In genomic region chr18:9913151-9913525, GRCh38 we compare ENCODE assay signal across 8 cellular contexts. TPM values are rescaled to one million over a fixed set of nuclear protein-coding genes. Genes with fewer than 3 reads are reported as not detected.
DNase-seq lines count a peak whose midpoint lies in the region; ATAC-seq and TF ChIP-seq lines count a peak whose summit lies in the region.

No MANE protein-coding gene starts in this region.

- H3K4me3 ChIP-seq in HCT116 (replicated peaks in 1 of 2; ENCODE audit: low read depth in 1 of 2, low read length in 2 of 2) (peak overlapping the region; percentile 64 to 78), WI38 (ENCODE audit: low read depth, low read length) (peak overlapping the region; percentile 85), heart left ventricle (peak overlapping the region; percentile 71 to 98 (median 94)), skeletal muscle satellite cell (ENCODE audit: low read length) (peak overlapping the region; percentile 92)

- CTCF ChIA-PET in HCT116 (lab: Charles Lee), result no interaction called here

- H3K4me2 ChIP-seq in HCT116 (ENCODE audit: low read length) (peak overlapping the region; percentile 89), skeletal muscle satellite cell (ENCODE audit: low read length) (peak overlapping the region; percentile 84)

- POLR2A ChIA-PET in HCT116 (lab: Charles Lee), result interaction anchor here (1.0 to 1.4 kb wide), 7 partner anchors 9 to 43 kb away, joined by 3 to 12 read pairs (median 5); no protein-coding TSS in a partner anchor

- peak overlapping the region; percentile 77 for H2AFZ ChIP-seq in HCT116 (ENCODE audit: low read depth, low read length, poor library complexity, severe bottlenecking)

- peaks cover 36% of the 10 kb centered on the region for H3K79me2 ChIP-seq in HCT116 (ENCODE audit: insufficient read depth, low read length)

- BruUV-seq in HCT116 (replicated peaks; lab: Mats Ljungman, UMichigan), result TSS peak; percentile 45

- no peaks in the 10 kb centered on the region for H3K9me2 ChIP-seq in HCT116 (ENCODE audit: insufficient read depth)

- RAD21 ChIA-PET in HCT116 (lab: Charles Lee; ENCODE audit: low non-redundant PET in 1 of 2, low total read pairs in 2 of 2, uncharacterized antibody in 2 of 2, unreplicated experiment in 2 of 2), result no interaction called here

- H3K4me1 ChIP-seq in HCT116 (ENCODE audit: control insufficient read depth in 1 of 2, insufficient read depth in 2 of 2, low read length in 2 of 2), result peaks cover 25 to 37% of the 10 kb centered on the region in 2 experiments
- H3K4me1 ChIP-seq in heart left ventricle, result peaks cover 0 to 35% (median 30%) of the 10 kb centered on the region in 12 donors
- H3K4me1 ChIP-seq in skeletal muscle satellite cell (ENCODE audit: control insufficient read depth, insufficient read depth, low read length), result peaks cover 29% of the 10 kb centered on the region

- no peaks in the 10 kb centered on the region for H3K9me3 ChIP-seq in HCT116 (ENCODE audit: control insufficient read depth in 1 of 2, insufficient read depth in 1 of 2, low read depth in 1 of 2, low read length in 2 of 2)
- no peaks in the 10 kb centered on the region for H3K9me3 ChIP-seq in heart left ventricle
- H3K9me3 ChIP-seq in skeletal muscle satellite cell (replicated peaks; ENCODE audit: low read length), result no peaks in the 10 kb centered on the region

- H3K27me3 ChIP-seq in HCT116 (ENCODE audit: insufficient read depth, low read length) (no peaks in the 10 kb centered on the region), heart left ventricle (no peaks in the 10 kb centered on the region), skeletal muscle satellite cell (ENCODE audit: control insufficient read depth, insufficient read depth, low read length) (peaks cover 5% of the 10 kb centered on the region)

- H3K27ac ChIP-seq in HCT116 (ENCODE audit: low read depth, low read length), result peak overlapping the region; percentile 98
- H3K27ac ChIP-seq in heart left ventricle, result peak overlapping the region; percentile 99 to 100 (median 99)

- H3K36me3 ChIP-seq in HCT116 (ENCODE audit: control insufficient read depth in 1 of 2, insufficient read depth in 2 of 2, low read length in 2 of 2), result no peaks in the 10 kb centered on the region
- H3K36me3 ChIP-seq in heart left ventricle, result no peaks in the 10 kb centered on the region
- no peaks in the 10 kb centered on the region for H3K36me3 ChIP-seq in skeletal muscle satellite cell (ENCODE audit: insufficient read depth, low read length)

- TF ChIP-seq POLR2A in HCT116 (IDR thresholded peaks at IDR 0.05; ENCODE audit: borderline replicate concordance, extremely low read depth, insufficient read depth, insufficient read length), result no peak
- no peak for TF ChIP-seq POLR2A in heart left ventricle (IDR thresholded peaks at IDR 0.05)

- intact Hi-C loops in HCT116 (cut with micrococcal nuclease) (loop anchor here (1.0 to 10.0 kb wide), 2 partner anchors 44 to 298 kb away; partner anchors contain the start of gene PPP4R1), heart left ventricle (cut with DNase I) (loop anchor here in 6 of 10 donors (5.0 to 10.0 kb wide), 11 partner anchors 36 to 614 kb away; partner anchors contain the start of genes RAB31 (in 2 of the 6), NAPG (in 1 of the 6) and PPP4R1 (in 1 of the 6)), posterior cingulate gyrus (cut with DNase I) (loop anchor here (10.0 kb wide), 2 partner anchors 108 to 228 kb away; no protein-coding TSS in a partner anchor)

- peak overlapping the region; percentile 85; the same call in 1 of the 2 replicates for H3K9ac ChIP-seq in HCT116 (ENCODE audit: low read length)
- H3K9ac ChIP-seq in skeletal muscle satellite cell (ENCODE audit: low read depth, low read length), result peak overlapping the region; percentile 97

- no peak for TF ChIP-seq RAD21 in HCT116 (IDR thresholded peaks at IDR 0.05; ENCODE audit: low read depth)

- DNase-seq in HCT116 (ENCODE audit: low read depth, low spot score), result no peak
- no peak for DNase-seq in heart left ventricle
- no peak for DNase-seq in posterior cingulate gyrus

- H4K20me1 ChIP-seq in HCT116 (ENCODE audit: insufficient read depth), result peaks cover 27% of the 10 kb centered on the region; the same call in 1 of the 2 replicates

- TF ChIP-seq CTCF in HCT116 (IDR thresholded peaks at IDR 0.05 in 2 of 3, conservative IDR thresholded peaks at IDR 0.05 in 1 of 3; ENCODE audit: borderline replicate concordance in 1 of 3, insufficient read depth in 1 of 3, low read depth in 2 of 3, low read length in 2 of 3) (no peak), WI38 (IDR thresholded peaks at IDR 0.05; ENCODE audit: low read depth, low read length) (no peak), heart left ventricle (IDR thresholded peaks at IDR 0.05) (peak in 1 of 12 donors; percentile 8)

- 4 to 6% (median 6%) methylated on average over 12 of the region's 12 CpGs for WGBS in heart left ventricle, 4 donors

- ATAC-seq in HCT116, result peak; percentile 3
- peak in 3 of 4 donors; percentile 4 to 23 (median 5) for ATAC-seq in heart left ventricle
- ATAC-seq in HG03025 (IDR thresholded peaks at IDR 0.05; ENCODE audit: low FRiP score, unreplicated experiment), result no peak
- ATAC-seq in GM21786 (IDR thresholded peaks at IDR 0.05; ENCODE audit: unreplicated experiment), result no peak
- no peak for ATAC-seq in HG03378 (IDR thresholded peaks at IDR 0.05; ENCODE audit: unreplicated experiment)

TF ChIP-seq in HCT116, 20 proteins besides CTCF, POLR2A, EP300 and RAD21 (continues in another document):
- no peak for TF ChIP-seq ATF3 (IDR thresholded peaks at IDR 0.05)
- no peak for TF ChIP-seq MAX (IDR thresholded peaks at IDR 0.05)
- no peak for TF ChIP-seq EGR1 (IDR thresholded peaks at IDR 0.05; ENCODE audit: low read depth)
- TF ChIP-seq SRF (IDR thresholded peaks at IDR 0.05; ENCODE audit: low read depth), result no peak
- TF ChIP-seq YY1 (IDR thresholded peaks at IDR 0.05; ENCODE audit: extremely low read depth, insufficient replicate concordance, low read depth, low read length), result no peak
- TF ChIP-seq CBX3 (IDR thresholded peaks at IDR 0.05; ENCODE audit: low read depth), result no peak
- no peak for TF ChIP-seq SP1 (IDR thresholded peaks at IDR 0.05; ENCODE audit: low read depth)
- no peak for TF ChIP-seq ZBTB33 (IDR thresholded peaks at IDR 0.05; ENCODE audit: extremely low read depth, insufficient replicate concordance, low read length)
- TF ChIP-seq ZFX (IDR thresholded peaks at IDR 0.05), result no peak
- TF ChIP-seq SIN3A (IDR thresholded peaks at IDR 0.05; ENCODE audit: low read depth), result no peak
- no peak for TF ChIP-seq CEBPB (IDR thresholded peaks at IDR 0.05; ENCODE audit: low read depth)
- no peak for TF ChIP-seq ZNF274 (IDR thresholded peaks at IDR 0.05; ENCODE audit: low read depth, low read length)

RNA-seq across cellular contexts. Expression of gene VAPA, which starts 0.7 kb away (rescaled TPM):
- total RNA-seq in HCT116 (2021; ENCODE audit: unreplicated experiment) (295 TPM), heart left ventricle (100 to 1,000 TPM; 186 to 289 (median 219) TPM)
- 170 and 206 TPM in 2 replicates for polyA plus RNA-seq in HCT116 (2012)
- 100 to 1,000 TPM; 107 to 186 TPM for polyA plus RNA-seq in heart left ventricle
- total RNA-seq in skeletal muscle satellite cell (2012; rRNA removed), result 248 and 273 TPM in 2 replicates

RNA-seq across cellular contexts. Expression of gene TXNDC2, which starts 27.4 kb away (rescaled TPM):
- total RNA-seq in HCT116 (2021; ENCODE audit: unreplicated experiment) (0.12 TPM), heart left ventricle (not detected)
- 0.03 and 0.05 TPM in 2 replicates for polyA plus RNA-seq in HCT116 (2012)
- polyA plus RNA-seq in heart left ventricle, result under 1 TPM in 1 of 2 donors, not detected in 1; 0.03 TPM
- 1.0 TPM in 1 of 2 replicates, not detected in the other for total RNA-seq in skeletal muscle satellite cell (2012; rRNA removed)

Comparison
In these comparisons a context has a peak if more than half of its experiments do, and no peak if none do; other contexts are left out.
1. ATAC-seq: peak in HCT116 (single experiment) and heart left ventricle (3 of 4); none in HG03025 (single experiment), GM21786 (single experiment) and HG03378 (single experiment).
2. Peak in every context shown above with its lines, with median percentiles within 50 percentile points of each other: H3K4me3 ChIP-seq.